In the genomic region with DNA sequence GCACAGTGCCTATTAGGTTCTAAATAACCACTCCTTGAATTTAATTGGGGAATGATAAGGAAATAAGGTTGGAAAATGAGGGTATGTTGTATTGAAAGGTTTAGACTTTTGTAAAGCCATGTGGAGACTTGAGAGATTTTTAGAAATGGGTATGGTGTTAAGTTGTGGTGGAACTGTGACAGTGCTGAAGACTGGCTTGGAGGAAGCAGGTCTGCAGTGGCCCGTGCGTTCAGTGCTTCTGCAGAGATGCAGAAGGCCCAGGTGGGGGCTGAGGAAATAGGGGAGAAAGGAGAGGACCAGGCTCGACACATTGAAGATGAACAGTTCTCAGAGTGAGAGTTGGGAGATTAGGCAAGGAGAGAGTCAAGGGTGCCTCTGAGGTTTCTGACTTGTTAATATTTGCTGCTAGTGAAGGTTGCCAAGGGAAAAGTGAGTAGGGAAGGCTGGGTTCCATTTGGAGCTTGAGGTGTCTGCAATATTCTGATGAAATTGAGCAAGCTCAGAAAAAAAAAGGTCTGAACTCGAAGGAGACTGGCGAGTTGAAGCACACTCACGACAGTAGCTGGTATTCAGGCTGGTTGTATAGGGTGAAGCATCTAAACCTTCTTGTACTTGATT, we compare ENCODE assay signal across 18 cellular contexts. TPM values are rescaled to one million over a fixed set of nuclear protein-coding genes. Genes with fewer than 3 reads are reported as not detected.
DNase-seq lines count a peak whose midpoint lies in the region; ATAC-seq and TF ChIP-seq lines count a peak whose summit lies in the region.
"Had no signal": no experiment of that assay in that cellular context is flagged by ENCODE, and none has a peak within 500 bp of the region (broad histone marks: within the 10 kb centered on the region; RNA-seq: fewer than 3 reads in every experiment).

No MANE protein-coding gene starts in this region.

- no peak for ATAC-seq in activated T-helper 17 cell treated with anti-CD3 and anti-CD28 coated beads, Interleukin-2, amount 50 U/mL, for 72 hours (replicated peaks)
- ATAC-seq in memory B cell (ENCODE audit: low read depth) (no peak), upper lobe of right lung (peak; percentile 67), GM21737 (IDR thresholded peaks at IDR 0.05; ENCODE audit: unreplicated experiment) (no peak)
- ATAC-seq: Panc1, Right ventricle myocardium inferior had no signal

- DNase-seq in activated naive CD4-positive, alpha-beta T cell treated with Interleukin-2 at 50 U/mL for 16 hours = no peak
- no peak for DNase-seq in memory B cell (ENCODE audit: low spot score in 2 of 2)
- DNase-seq in upper lobe of right lung = no peak
- DNase-seq in GM13976 (ENCODE audit: low spot score) = no peak
- no peak for DNase-seq in GM19240 (ENCODE audit: insufficient read length, low spot score)
- DNase-seq: BE2C, HCEC 1CT, MG63, NCI-H1105 treated with DMSO at 0.1 percent for 48 hours, NCI-H1930, NCI-H2171, NCI-H82 had no signal

- H3K27me3 Mint-ChIP-seq in activated naive CD4-positive, alpha-beta T cell treated with anti-CD3 and anti-CD28 coated beads, Interleukin-2, amount 50 U/mL, for 24 hours = no peaks in the 10 kb centered on the region
- H3K27me3 Mint-ChIP-seq in activated T-helper 17 cell treated with anti-CD3 and anti-CD28 coated beads, Interleukin-2, amount 50 U/mL, for 72 hours = no peaks in the 10 kb centered on the region
- H3K27me3 Mint-ChIP-seq in memory B cell = no peaks in the 10 kb centered on the region

- H3K4me1 ChIP-seq in upper lobe of right lung = no peaks in the 10 kb centered on the region

- no peaks in the 10 kb centered on the region for H3K9me3 ChIP-seq in upper lobe of right lung
- H3K9me3 ChIP-seq: BE2C, MG63 had no signal

- no peaks in the 10 kb centered on the region for H3K27me3 ChIP-seq in upper lobe of right lung
- H3K27me3 ChIP-seq: BE2C, MG63 had no signal

- intact Hi-C loops in upper lobe of right lung (cut with DNase I) = no loop called here

- H3K27ac Mint-ChIP-seq in activated naive CD4-positive, alpha-beta T cell treated with anti-CD3 and anti-CD28 coated beads, Interleukin-2, amount 50 U/mL, for 24 hours = peak overlapping the region; percentile 71
- peak overlapping the region; percentile 9 for H3K27ac Mint-ChIP-seq in activated T-helper 17 cell treated with anti-CD3 and anti-CD28 coated beads, Interleukin-2, amount 50 U/mL, for 72 hours
- peak overlapping the region; percentile 49 for H3K27ac Mint-ChIP-seq in memory B cell

- no peak for TF ChIP-seq CTCF in upper lobe of right lung (IDR thresholded peaks at IDR 0.05)
- TF ChIP-seq CTCF in GM13976 (IDR thresholded peaks at IDR 0.05; ENCODE audit: borderline replicate concordance, control extremely low read depth, extremely low read depth, insufficient read depth, missing control alignments) = no peak

- H3K9me3 Mint-ChIP-seq in activated naive CD4-positive, alpha-beta T cell treated with anti-CD3 and anti-CD28 coated beads, Interleukin-2, amount 50 U/mL, for 24 hours = no peaks in the 10 kb centered on the region
- H3K9me3 Mint-ChIP-seq in activated T-helper 17 cell treated with anti-CD3 and anti-CD28 coated beads, Interleukin-2, amount 50 U/mL, for 72 hours = no peaks in the 10 kb centered on the region
- H3K9me3 Mint-ChIP-seq in memory B cell = no peaks in the 10 kb centered on the region

- H3K4me3 ChIP-seq in upper lobe of right lung = no peak overlapping the region
- H3K4me3 ChIP-seq: MG63 had no signal

- no peak overlapping the region for H3K27ac ChIP-seq in upper lobe of right lung

- in situ Hi-C loops in GM13976 (cut with MboI; ENCODE audit: low sequenced_read_pairs, unreplicated experiment) = loop anchor here (25.0 kb wide), 1 partner anchor 430 kb away; a partner anchor contains a TSS

- peaks cover 22% of the 10 kb centered on the region for H3K36me3 Mint-ChIP-seq in activated naive CD4-positive, alpha-beta T cell treated with anti-CD3 and anti-CD28 coated beads, Interleukin-2, amount 50 U/mL, for 24 hours
- H3K36me3 Mint-ChIP-seq in activated T-helper 17 cell treated with anti-CD3 and anti-CD28 coated beads, Interleukin-2, amount 50 U/mL, for 72 hours (ENCODE audit: low read depth) = peaks cover 100% of the 10 kb centered on the region
- peaks cover 48% of the 10 kb centered on the region for H3K36me3 Mint-ChIP-seq in memory B cell

- H3K4me1 Mint-ChIP-seq in activated naive CD4-positive, alpha-beta T cell treated with anti-CD3 and anti-CD28 coated beads, Interleukin-2, amount 50 U/mL, for 24 hours = peaks cover 32% of the 10 kb centered on the region
- H3K4me1 Mint-ChIP-seq in activated T-helper 17 cell treated with anti-CD3 and anti-CD28 coated beads, Interleukin-2, amount 50 U/mL, for 72 hours = no peaks in the 10 kb centered on the region
- peaks cover 6% of the 10 kb centered on the region for H3K4me1 Mint-ChIP-seq in memory B cell

- no peak overlapping the region for H3K4me3 Mint-ChIP-seq in activated naive CD4-positive, alpha-beta T cell treated with anti-CD3 and anti-CD28 coated beads, Interleukin-2, amount 50 U/mL, for 24 hours
- no peak overlapping the region for H3K4me3 Mint-ChIP-seq in activated T-helper 17 cell treated with anti-CD3 and anti-CD28 coated beads, Interleukin-2, amount 50 U/mL, for 72 hours
- H3K4me3 Mint-ChIP-seq in memory B cell = no peak overlapping the region

- H3K36me3 ChIP-seq in upper lobe of right lung = peaks cover 97% of the 10 kb centered on the region

RNA-seq across cellular contexts. Expression of a gene that starts 25.5 kb away (rescaled TPM):
- 1 to 10 TPM in 1 of 2 donors, under 1 TPM in 1; 0.04 to 1.7 TPM for total RNA-seq in activated T-helper 17 cell treated with anti-CD3 and anti-CD28 coated beads, Interleukin-2, amount 50 U/mL, for 72 hours
- total RNA-seq in upper lobe of right lung = not detected
- total RNA-seq: NCI-H460, Right ventricle myocardium inferior had no signal

RNA-seq across cellular contexts. Expression of a gene that starts 30.6 kb away (rescaled TPM):
- 10 to 100 TPM; 24.5 to 34.1 TPM for total RNA-seq in activated T-helper 17 cell treated with anti-CD3 and anti-CD28 coated beads, Interleukin-2, amount 50 U/mL, for 72 hours
- total RNA-seq in upper lobe of right lung = 26.6 TPM

Comparison
In these comparisons a context has a peak if more than half of its experiments do, and no peak if none do; other contexts are left out.
1. H3K27ac Mint-ChIP-seq: peak in every context shown above with its lines; median percentile 71 in activated naive CD4-positive, alpha-beta T cell treated with anti-CD3 and anti-CD28 coated beads, Interleukin-2, amount 50 U/mL, for 24 hours; 49 in memory B cell; 9 in activated T-helper 17 cell treated with anti-CD3 and anti-CD28 coated beads, Interleukin-2, amount 50 U/mL, for 72 hours.